22 cellular contexts compared by ENCODE assay signal in the genomic region with DNA sequence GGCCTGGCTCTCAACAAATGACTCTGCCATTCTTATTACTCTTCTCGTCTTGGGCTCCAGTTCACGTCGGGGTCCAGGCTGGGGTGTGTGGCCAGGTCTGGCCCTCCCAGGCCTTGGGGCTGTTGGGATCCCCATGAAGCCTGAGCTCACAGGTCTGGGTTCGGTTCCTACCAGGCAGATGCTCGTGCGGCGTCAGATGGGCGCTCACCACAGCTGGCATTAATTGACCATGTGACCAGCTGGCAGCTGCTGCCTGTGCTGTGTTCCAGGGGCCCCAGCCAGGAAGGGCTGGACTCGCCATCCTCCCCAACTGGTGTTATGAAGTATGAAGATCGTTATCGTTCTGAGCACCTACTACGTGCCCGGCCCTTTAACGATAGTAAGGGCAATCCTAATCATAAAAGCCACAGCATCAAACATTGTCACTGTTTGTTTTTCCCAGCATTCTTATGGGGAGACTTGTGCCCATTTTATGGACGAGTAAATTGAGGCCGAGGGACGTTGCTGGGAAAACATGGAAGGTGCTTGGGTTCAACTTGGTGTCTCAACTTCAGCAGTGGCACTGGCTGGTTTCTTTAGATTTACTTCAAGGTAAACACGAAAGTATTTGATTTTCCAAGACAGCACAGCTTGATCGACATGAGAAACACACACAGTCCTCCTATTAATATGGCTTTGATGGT. TPM values are rescaled to one million over a fixed set of nuclear protein-coding genes. Genes with fewer than 3 reads are reported as not detected.
"Had no signal": no experiment of that assay in that cellular context is flagged by ENCODE, and none has a peak within 500 bp of the region (broad histone marks: within the 10 kb centered on the region; RNA-seq: fewer than 3 reads in every experiment).

No MANE protein-coding gene starts in this region.

- H3K4me3 Mint-ChIP-seq: dendritic cell treated with granulocyte-macrophage colony-stimulating factor and Interleukin-4, amounts not matched to agents 40 ng/mL and 50 ng/mL, for 4 days; mesothelial cell of epicardium; nephron had no signal

- H3K27ac ChIP-seq: ascending aorta, breast epithelium, esophagus squamous epithelium had no signal

- H3K36me3 ChIP-seq: ascending aorta, breast epithelium, esophagus squamous epithelium had no signal

- H3K27me3 ChIP-seq: ascending aorta had no signal

- H3K4me3 ChIP-seq: ascending aorta, breast epithelium, esophagus squamous epithelium had no signal

- H3K4me1 Mint-ChIP-seq: mesothelial cell of epicardium, nephron had no signal

- H3K36me3 Mint-ChIP-seq: mesothelial cell of epicardium had no signal

- H3K27ac Mint-ChIP-seq: dendritic cell treated with granulocyte-macrophage colony-stimulating factor and Interleukin-4, amounts not matched to agents 40 ng/mL and 50 ng/mL, for 4 days; mesothelial cell of epicardium; nephron had no signal

- H3K9me3 ChIP-seq: ascending aorta, breast epithelium, esophagus squamous epithelium had no signal

- DNase-seq: activated CD4-positive, alpha-beta T cell treated with anti-CD3 and anti-CD28 coated beads for 1 hour; activated CD8-positive, alpha-beta memory T cell treated with anti-CD3 and anti-CD28 coated beads for 24 hours; activated CD8-positive, alpha-beta memory T cell treated with anti-CD3 and anti-CD28 coated beads, Interleukin-2, amount 50 U/mL, for 48 hours; activated effector memory CD4-positive, alpha-beta T cell treated with Interleukin-2 at 50 U/mL for 16 hours; activated naive CD4-positive, alpha-beta T cell treated with anti-CD3 and anti-CD28 coated beads, Interleukin-2, amount 50 U/mL, for 16 hours; activated T-cell treated with anti-CD3 and anti-CD28 coated beads, Interleukin-2, amount 50 U/mL, for 48 hours; cerebellar nuclear complex; effector memory CD4-positive, alpha-beta T cell; esophagus squamous epithelium; small intestine; stimulated activated CD4-positive, alpha-beta T cell treated with anti-CD3 and anti-CD28 coated beads, Interleukin-15, amount 100 ng/mL, for 24 hours; stimulated activated CD4-positive, alpha-beta T cell treated with anti-CD3 and anti-CD28 coated beads, Interleukin-4, amount 100 ng/mL, for 1 hour had no signal

- H3K4me1 ChIP-seq: ascending aorta, breast epithelium had no signal

- H3K9me3 Mint-ChIP-seq: dendritic cell treated with granulocyte-macrophage colony-stimulating factor and Interleukin-4, amounts not matched to agents 40 ng/mL and 50 ng/mL, for 4 days; mesothelial cell of epicardium; nephron had no signal

RNA-seq across cellular contexts. Expression of gene CACNG2, which starts 26.8 kb away (rescaled TPM):
- total RNA-seq: ascending aorta; breast epithelium; esophagus squamous epithelium; fibroblast of villous mesenchyme; glomerular endothelial cell; lung microvascular endothelial cell; mesothelial cell of epicardium; T-helper 1 cell treated with Interleukin-12 subunit alpha and Interleukin-12 subunit beta and Interleukin-4 antibody, amounts not matched to agents 30 ng/mL and 1 ng/mL, for 36 hours; urinary bladder had no signal
- polyA plus RNA-seq: urinary bladder had no signal
